15 cellular contexts compared by ENCODE assay signal in genomic region chr10:112539340-112539739, GRCh38.
"Had no signal": no experiment of that assay in that cellular context is flagged by ENCODE, and none has a peak within 500 bp of the region (broad histone marks: within the 10 kb centered on the region; RNA-seq: fewer than 3 reads in every experiment).

No MANE protein-coding gene starts in this region.

- H3K4me2 ChIP-seq: neural progenitor cell had no signal

- H3K4me3 ChIP-seq: coronary artery, neural progenitor cell, ovary, stomach, thoracic aorta had no signal

- H3K9me3 Mint-ChIP-seq: activated naive CD4-positive, alpha-beta T cell treated with anti-CD3 and anti-CD28 coated beads, Interleukin-2, amount 50 U/mL, for 24 hours; effector memory CD8-positive, alpha-beta T cell had no signal

- H3K27ac Mint-ChIP-seq: activated naive CD4-positive, alpha-beta T cell treated with anti-CD3 and anti-CD28 coated beads, Interleukin-2, amount 50 U/mL, for 24 hours; activated T-cell treated with anti-CD3 and anti-CD28 coated beads, Interleukin-2, amount 50 U/mL, for 24 hours; effector memory CD8-positive, alpha-beta T cell; mesothelial cell of epicardium; neural progenitor cell had no signal

- H3K9ac ChIP-seq: neural progenitor cell had no signal

- H3K4me3 Mint-ChIP-seq: activated naive CD4-positive, alpha-beta T cell treated with anti-CD3 and anti-CD28 coated beads, Interleukin-2, amount 50 U/mL, for 24 hours; activated T-cell treated with anti-CD3 and anti-CD28 coated beads, Interleukin-2, amount 50 U/mL, for 24 hours; effector memory CD8-positive, alpha-beta T cell; mesothelial cell of epicardium; neural progenitor cell had no signal

- H2AFZ ChIP-seq: neural progenitor cell had no signal

- H3K27me3 Mint-ChIP-seq: activated naive CD4-positive, alpha-beta T cell treated with anti-CD3 and anti-CD28 coated beads, Interleukin-2, amount 50 U/mL, for 24 hours; activated T-cell treated with anti-CD3 and anti-CD28 coated beads, Interleukin-2, amount 50 U/mL, for 24 hours; effector memory CD8-positive, alpha-beta T cell had no signal

- H3K9me3 ChIP-seq: ovary, stomach, thoracic aorta had no signal

- H3K27ac ChIP-seq: coronary artery, epithelial cell of prostate, neural progenitor cell, ovary, stomach, thoracic aorta had no signal

- H3K36me3 ChIP-seq: neural progenitor cell, ovary, thoracic aorta had no signal

- ATAC-seq: activated CD4-positive, CD25-positive, alpha-beta regulatory T cell treated with anti-CD3 and anti-CD28 coated beads, Interleukin-2, amount 50 U/mL, for 24 hours; effector memory CD8-positive, alpha-beta T cell had no signal

- H3K27me3 ChIP-seq: neural progenitor cell, ovary, stomach had no signal

- DNase-seq: activated effector memory CD4-positive, alpha-beta T cell treated with Interleukin-2 at 50 U/mL for 16 hours; activated T-cell treated with anti-CD3 and anti-CD28 coated beads, Interleukin-2, amount 50 U/mL, for 24 hours; central memory CD4-positive, alpha-beta T cell; effector memory CD8-positive, alpha-beta T cell; hippocampal formation; ovary; stimulated activated CD4-positive, alpha-beta T cell treated with anti-CD3 and anti-CD28 coated beads, Interleukin-4, amount 100 ng/mL, for 4 hours; stomach had no signal
